14 cellular contexts compared by ENCODE assay signal in the genomic region with DNA sequence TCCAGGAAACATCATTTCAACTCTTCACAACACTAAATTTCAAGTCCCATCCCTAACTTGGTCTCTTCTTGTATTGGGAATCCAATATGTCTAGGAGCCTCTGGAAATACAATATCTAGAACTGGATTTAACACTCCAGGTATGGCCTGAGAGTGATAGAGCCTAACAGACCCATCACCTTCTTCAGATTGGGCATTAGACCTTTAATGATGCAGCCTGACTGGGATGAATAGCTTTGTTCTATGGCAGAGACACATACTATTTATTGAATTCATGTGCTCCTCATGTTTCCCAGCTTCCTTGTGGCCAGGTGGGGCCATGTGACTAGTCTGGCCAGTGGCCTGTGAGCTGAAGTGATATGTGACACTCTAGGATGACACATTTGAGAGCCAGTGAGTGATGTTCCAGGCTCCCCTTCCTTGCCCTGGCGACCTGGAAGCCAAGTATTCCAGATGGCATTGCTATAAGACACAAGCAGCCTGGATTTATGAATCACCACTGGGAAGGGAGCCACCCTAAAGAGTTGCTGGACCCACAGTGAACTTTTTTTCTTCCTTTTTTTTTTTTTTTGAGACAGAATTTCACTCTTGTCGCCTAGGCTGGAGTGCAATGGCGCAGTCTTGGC. TPM values are rescaled to one million over a fixed set of nuclear protein-coding genes. Genes with fewer than 3 reads are reported as not detected.
"Had no signal": no experiment of that assay in that cellular context is flagged by ENCODE, and none has a peak within 500 bp of the region (broad histone marks: within the 10 kb centered on the region; RNA-seq: fewer than 3 reads in every experiment).

No MANE protein-coding gene starts in this region.

- H3K9me3 ChIP-seq: left ventricle myocardium inferior, ovary, spleen, stomach, thoracic aorta, upper lobe of right lung had no signal

- DNase-seq: activated CD4-positive, alpha-beta T cell treated with anti-CD3 and anti-CD28 coated beads, Interleukin-2, amount 50 U/mL, for 4 hours; activated CD4-positive, CD25-positive, alpha-beta regulatory T cell treated with anti-CD3 and anti-CD28 coated beads, Interleukin-2, amount 50 U/mL, for 72 hours; activated naive CD4-positive, alpha-beta T cell treated with anti-CD3 and anti-CD28 coated beads for 36 hours; left ventricle myocardium inferior; naive B cell; ovary; spleen; stimulated activated CD4-positive, alpha-beta T cell treated with anti-CD3 and anti-CD28 coated beads, Interleukin-1b, Interleukin-23, amount 100 ng/mL, for 48 hours; stomach; upper lobe of right lung had no signal

- H3K36me3 ChIP-seq: left ventricle myocardium inferior, neural progenitor cell, ovary, spleen, stomach, thoracic aorta, upper lobe of right lung had no signal

- H3K9ac ChIP-seq: neural progenitor cell had no signal

- H3K4me1 ChIP-seq: left ventricle myocardium inferior, spleen, stomach, upper lobe of right lung had no signal

- ATAC-seq: sciatic nerve, upper lobe of right lung had no signal

- H3K27ac ChIP-seq: epithelial cell of prostate, left ventricle myocardium inferior, neural progenitor cell, ovary, spleen, stomach, thoracic aorta, upper lobe of right lung had no signal

- H3K4me3 ChIP-seq: left ventricle myocardium inferior, neural progenitor cell, ovary, spleen, stomach, thoracic aorta, upper lobe of right lung had no signal

- H2AFZ ChIP-seq: neural progenitor cell had no signal

- H3K4me2 ChIP-seq: neural progenitor cell had no signal

- H3K27me3 ChIP-seq: neural progenitor cell, ovary, upper lobe of right lung had no signal

RNA-seq across cellular contexts. Expression of a gene that starts 31.0 kb away (rescaled TPM):
- total RNA-seq: activated naive CD4-positive, alpha-beta T cell treated with anti-CD3 and anti-CD28 coated beads for 36 hours; stomach; thoracic aorta; upper lobe of right lung had no signal
